Comparison of ENCODE assay signal across 8 cellular contexts in the genomic region with DNA sequence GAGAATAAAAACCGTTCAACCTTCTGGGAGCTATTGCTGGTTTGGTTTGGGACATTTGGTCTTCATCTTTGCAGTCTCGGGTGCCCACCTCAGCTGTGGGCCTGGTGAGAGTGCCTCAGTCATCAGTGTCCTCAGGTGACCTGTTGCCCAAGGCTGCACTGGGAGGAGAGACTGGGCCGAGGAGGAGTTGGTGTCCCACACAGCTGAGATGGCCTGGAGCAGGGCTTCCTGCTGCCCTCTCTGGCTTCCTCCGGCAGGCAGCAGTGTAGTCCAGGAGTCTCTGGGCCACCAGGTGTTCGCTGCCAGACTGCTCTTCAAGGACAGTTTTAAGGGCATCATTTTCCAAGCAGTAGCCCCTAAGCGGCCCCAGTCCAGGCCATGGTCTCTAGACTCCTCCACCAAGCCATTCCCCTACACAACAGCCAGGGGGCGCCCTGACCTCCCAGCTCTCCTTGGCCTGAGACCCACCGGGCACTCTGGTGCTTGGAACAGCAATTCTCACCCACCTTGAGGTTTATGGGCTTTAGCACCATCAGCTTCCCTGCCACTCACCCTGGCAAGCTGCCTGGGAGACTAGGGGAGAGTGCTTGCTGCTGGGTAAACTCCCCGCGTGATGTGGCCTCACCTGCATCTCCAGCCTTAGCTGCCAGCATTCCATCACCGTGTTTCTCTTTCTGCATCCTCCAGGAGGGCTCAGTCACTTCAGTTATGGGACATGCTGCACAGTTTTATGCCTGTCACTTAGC. TPM values are rescaled to one million over a fixed set of nuclear protein-coding genes. Genes with fewer than 3 reads are reported as not detected.
DNase-seq lines count a peak whose midpoint lies in the region; ATAC-seq and TF ChIP-seq lines count a peak whose summit lies in the region.

No MANE protein-coding gene starts in this region.

- no peak overlapping the region for H3K4me2 ChIP-seq in PC-9

- H3K27ac ChIP-seq in PC-9: no peak overlapping the region

- H3K4me3 ChIP-seq in PC-9: no peak overlapping the region

- no peaks in the 10 kb centered on the region for H3F3A ChIP-seq in PC-9 (ENCODE audit: insufficient read depth, low read depth)

- ATAC-seq in Right ventricle myocardium superior (ENCODE audit: poor library complexity): peak; percentile 50
- peak; percentile 70 for ATAC-seq in sciatic nerve
- no peak for ATAC-seq in HG02642 (IDR thresholded peaks at IDR 0.05; ENCODE audit: poor library complexity, unreplicated experiment)

- POLR2A ChIA-PET in PC-9 (lab: Charles Lee; ENCODE audit: unreplicated experiment): interaction anchor here (0.5 kb wide), 1 partner anchor 449 kb away, joined by 7 read pairs; no protein-coding TSS in a partner anchor

- no peaks in the 10 kb centered on the region for H3K4me1 ChIP-seq in PC-9 (replicated peaks; ENCODE audit: insufficient read depth)

- no peaks in the 10 kb centered on the region for H3K9me3 ChIP-seq in PC-9 (ENCODE audit: insufficient read depth, low read depth)

- no peaks in the 10 kb centered on the region for H3K27me3 ChIP-seq in PC-9 (ENCODE audit: insufficient read depth, low read depth)

- H2AFZ ChIP-seq in PC-9: no peak overlapping the region

- no peaks in the 10 kb centered on the region for H3K79me2 ChIP-seq in PC-9 (ENCODE audit: low read depth)

- no TSS peak for BruUV-seq in PC-9 (replicated peaks; lab: Mats Ljungman, UMichigan)

- DNase-seq in activated gamma-delta T cell treated with Interleukin-2 at 50 U/mL for 16 hours (peak; percentile 59), activated gamma-delta T cell (lab: John Stamatoyannopoulos, UW) (no peak), PC-9 (peak in 1 of 2 experiments; percentile 41), Right ventricle myocardium superior (peak; percentile 71), sciatic nerve (ENCODE audit: low spot score) (no peak), NCI-H774 (lab: John Stamatoyannopoulos, UW) (no peak)
- peak; percentile 58 for DNase-seq in activated naive CD4-positive, alpha-beta T cell treated with Interleukin-2 at 50 U/mL for 16 hours

- no peaks in the 10 kb centered on the region for H4K20me1 ChIP-seq in PC-9 (ENCODE audit: insufficient read depth)

- no peaks in the 10 kb centered on the region; the same call in 1 of the 2 replicates for H3K36me3 ChIP-seq in PC-9 (ENCODE audit: low read depth)

- no peaks in the 10 kb centered on the region for H3K9me2 ChIP-seq in PC-9 (ENCODE audit: insufficient read depth)

- intact Hi-C loops in PC-9 (cut with micrococcal nuclease; ENCODE audit: unreplicated experiment) (no loop called here), Right ventricle myocardium superior (cut with DNase I) (no loop called here), sciatic nerve (cut with DNase I) (no loop called here)

- CTCF ChIA-PET in PC-9 (lab: Charles Lee): interaction anchor here (0.5 to 0.7 kb wide), 4 partner anchors 20 to 435 kb away, joined by 3 to 4 read pairs (median 3); no protein-coding TSS in a partner anchor

- peak; percentile 77 for TF ChIP-seq CTCF in PC-9 (conservative IDR thresholded peaks at IDR 0.05)

RNA-seq across cellular contexts. Expression of gene SYTL1, which starts 9.1 kb away (rescaled TPM):
- total RNA-seq in PC-9 (2021): 43.7 and 49.8 TPM in 2 replicates
- 0.43 TPM for total RNA-seq in Right ventricle myocardium superior
- 3.5 TPM for total RNA-seq in sciatic nerve

RNA-seq across cellular contexts. Expression of gene TMEM222, which starts 10.7 kb away (rescaled TPM):
- 32.0 and 32.8 TPM in 2 replicates for total RNA-seq in PC-9 (2021)
- 18.6 TPM for total RNA-seq in Right ventricle myocardium superior
- total RNA-seq in sciatic nerve: 37.8 TPM

RNA-seq across cellular contexts. Expression of gene MAP3K6, which starts 34.1 kb away (rescaled TPM):
- total RNA-seq in PC-9 (2021): 25.1 and 26.2 TPM in 2 replicates
- total RNA-seq in Right ventricle myocardium superior: 41.0 TPM
- 88.4 TPM for total RNA-seq in sciatic nerve

RNA-seq across cellular contexts. Expression of gene FCN3, which starts 41.9 kb away (rescaled TPM):
- not detected in 2 replicates for total RNA-seq in PC-9 (2021)
- total RNA-seq in Right ventricle myocardium superior: 15.8 TPM
- total RNA-seq in sciatic nerve: 1.2 TPM

RNA-seq across cellular contexts. Expression of gene CD164L2, which starts 50.4 kb away (rescaled TPM):
- total RNA-seq in PC-9 (2021) (0.63 and 1.7 TPM in 2 replicates), Right ventricle myocardium superior (not detected), sciatic nerve (not detected)

Comparison
In these comparisons a context has a peak if more than half of its experiments do, and no peak if none do; other contexts are left out.
1. DNase-seq: peak in activated gamma-delta T cell treated with Interleukin-2 at 50 U/mL for 16 hours (single experiment), activated naive CD4-positive, alpha-beta T cell treated with Interleukin-2 at 50 U/mL for 16 hours (single experiment) and Right ventricle myocardium superior (single experiment); none in activated gamma-delta T cell (single experiment), sciatic nerve (single experiment) and NCI-H774 (single experiment).